ENCODE assay signal across 16 cellular contexts in genomic region chr1:245606157-245606725, GRCh38.
DNase-seq lines count a peak whose midpoint lies in the region; ATAC-seq and TF ChIP-seq lines count a peak whose summit lies in the region.
"Had no signal": no experiment of that assay in that cellular context is flagged by ENCODE, and none has a peak within 500 bp of the region (broad histone marks: within the 10 kb centered on the region; RNA-seq: fewer than 3 reads in every experiment).

No MANE protein-coding gene starts in this region.

- H3K27me3 Mint-ChIP-seq in GM23338 (ENCODE audit: insufficient read depth, low read depth, poor library complexity) = peaks cover 2% of the 10 kb centered on the region
- peaks cover 11% of the 10 kb centered on the region for H3K27me3 Mint-ChIP-seq in endodermal cell (ENCODE audit: insufficient read depth)
- H3K27me3 Mint-ChIP-seq in osteocyte (ENCODE audit: unreplicated experiment) = peaks cover 17% of the 10 kb centered on the region
- no peaks in the 10 kb centered on the region for H3K27me3 Mint-ChIP-seq in activated T-cell treated with anti-CD3 and anti-CD28 coated beads, Interleukin-2, amount 50 U/mL, for 24 hours

- no peak for TF ChIP-seq POLR2A in testis (IDR thresholded peaks at IDR 0.05)

- no peak overlapping the region for H3K4me3 Mint-ChIP-seq in GM23338
- H3K4me3 Mint-ChIP-seq in endodermal cell = no peak overlapping the region
- no peak overlapping the region for H3K4me3 Mint-ChIP-seq in osteocyte (ENCODE audit: unreplicated experiment)
- no peak overlapping the region for H3K4me3 Mint-ChIP-seq in activated T-cell treated with anti-CD3 and anti-CD28 coated beads, Interleukin-2, amount 50 U/mL, for 24 hours
- H3K4me3 Mint-ChIP-seq: CD4-positive, CD25-positive, alpha-beta regulatory T cell had no signal

- 87 to 94% methylated on average over 10 to 16 of the region's 16 CpGs for WGBS in endodermal cell (ENCODE audit: insufficient coverage in 1 of 2, insufficient read length in 1 of 2), 2 experiments
- WGBS in testis, 2 donors = 93 to 98% methylated on average over 12 to 16 of the region's 16 CpGs

- TF ChIP-seq CTCF in GM23338 (conservative IDR thresholded peaks at IDR 0.05; ENCODE audit: low read depth in 2 of 2) (no peak), MM.1S (IDR thresholded peaks at IDR 0.05; ENCODE audit: low read length) (no peak), endodermal cell (conservative IDR thresholded peaks at IDR 0.05) (no peak), osteocyte (IDR thresholded peaks at IDR 0.05) (no peak), testis (IDR thresholded peaks at IDR 0.05) (no peak)

- H3K27ac ChIP-seq in GM23338 (ENCODE audit: low read depth) (no peak overlapping the region), MM.1S (ENCODE audit: low read length) (no peak overlapping the region), endodermal cell (ENCODE audit: low read depth, low read length) (no peak overlapping the region), testis (no peak overlapping the region)

- H3F3A ChIP-seq in GM23338 (replicated peaks; ENCODE audit: low read depth) = no peaks in the 10 kb centered on the region
- no peaks in the 10 kb centered on the region for H3F3A ChIP-seq in MM.1S (ENCODE audit: insufficient read depth, low read length)

- no peaks in the 10 kb centered on the region for H3K4me1 ChIP-seq in GM23338 (ENCODE audit: insufficient read depth)
- no peaks in the 10 kb centered on the region for H3K4me1 ChIP-seq in MM.1S (ENCODE audit: low read length)
- H3K4me1 ChIP-seq in endodermal cell (ENCODE audit: control insufficient read depth, insufficient read depth, low read length) = peaks cover 12% of the 10 kb centered on the region
- H3K4me1 ChIP-seq in testis = no peaks in the 10 kb centered on the region

- H3K9me3 Mint-ChIP-seq in GM23338 (no peaks in the 10 kb centered on the region), endodermal cell (no peaks in the 10 kb centered on the region), osteocyte (ENCODE audit: unreplicated experiment) (no peaks in the 10 kb centered on the region)
- H3K9me3 Mint-ChIP-seq in activated T-cell treated with anti-CD3 and anti-CD28 coated beads, Interleukin-2, amount 50 U/mL, for 24 hours = no peaks in the 10 kb centered on the region
- H3K9me3 Mint-ChIP-seq: CD4-positive, CD25-positive, alpha-beta regulatory T cell had no signal

- H3K27me3 ChIP-seq in GM23338 (ENCODE audit: insufficient read depth) = no peaks in the 10 kb centered on the region
- no peaks in the 10 kb centered on the region for H3K27me3 ChIP-seq in MM.1S (replicated peaks; ENCODE audit: insufficient read depth, low read length)
- H3K27me3 ChIP-seq in endodermal cell (ENCODE audit: control insufficient read depth, insufficient read depth, low read length, poor library complexity, severe bottlenecking) = no peaks in the 10 kb centered on the region
- no peaks in the 10 kb centered on the region for H3K27me3 ChIP-seq in testis

- no peaks in the 10 kb centered on the region for H3K36me3 Mint-ChIP-seq in GM23338 (ENCODE audit: low read depth)
- peaks cover 21% of the 10 kb centered on the region for H3K36me3 Mint-ChIP-seq in endodermal cell (ENCODE audit: low read depth)
- H3K36me3 Mint-ChIP-seq in osteocyte (ENCODE audit: unreplicated experiment) = peaks cover 3% of the 10 kb centered on the region
- no peaks in the 10 kb centered on the region for H3K36me3 Mint-ChIP-seq in activated T-cell treated with anti-CD3 and anti-CD28 coated beads, Interleukin-2, amount 50 U/mL, for 24 hours (ENCODE audit: low read depth)
- H3K36me3 Mint-ChIP-seq: CD4-positive, CD25-positive, alpha-beta regulatory T cell had no signal

- H3K4me2 ChIP-seq in GM23338 (no peak overlapping the region), MM.1S (ENCODE audit: low read depth, low read length) (0 out of 2 replicates have a peak overlapping the region, but pooled peaks have one; percentile 19)

- DNase-seq in GM23338 (ENCODE audit: low spot score) = no peak
- DNase-seq in MM.1S = no peak
- DNase-seq in endodermal cell = peak; percentile 31
- DNase-seq in osteocyte (ENCODE audit: extremely low spot score, unreplicated experiment) = no peak
- DNase-seq in activated T-cell treated with anti-CD3 and anti-CD28 coated beads, Interleukin-2, amount 50 U/mL, for 24 hours = no peak
- DNase-seq in mesenteric fat pad (ENCODE audit: low spot score) = no peak
- DNase-seq in activated naive CD4-positive, alpha-beta T cell treated with anti-CD3 and anti-CD28 coated beads, Interleukin-2, amount 50 U/mL, for 16 hours = no peak
- no peak for DNase-seq in testis
- DNase-seq: AML-193; Calu3; CD4-positive, CD25-positive, alpha-beta regulatory T cell; NCI-H1417; NCI-H187 treated with DMSO at 0.1 percent for 48 hours; NK-92 treated with Interleukin-12 subunit alpha and Interleukin-12 subunit beta, amount 100 ng/mL, for 24 hours; SIG-M5 had no signal

- H3K4me3 ChIP-seq in GM23338 = no peak overlapping the region
- H3K4me3 ChIP-seq in MM.1S (ENCODE audit: low read length) = no peak overlapping the region
- no peak overlapping the region for H3K4me3 ChIP-seq in endodermal cell (ENCODE audit: low read length)
- H3K4me3 ChIP-seq in testis = no peak overlapping the region

- H3K9me3 ChIP-seq in MM.1S (replicated peaks; ENCODE audit: insufficient read depth, low read length) (0 out of 2 replicates have a peak, but pooled peaks cover 3% of the 10 kb centered on the region), endodermal cell (ENCODE audit: control insufficient read depth, low read length) (no peaks in the 10 kb centered on the region), testis (no peaks in the 10 kb centered on the region)

- H2AFZ ChIP-seq in GM23338 = no peak overlapping the region
- H2AFZ ChIP-seq in MM.1S (ENCODE audit: low read length) = no peak overlapping the region

- H3K36me3 ChIP-seq in GM23338 (ENCODE audit: insufficient read depth) = no peaks in the 10 kb centered on the region
- H3K36me3 ChIP-seq in MM.1S (replicated peaks; ENCODE audit: insufficient read depth, low read length) = no peaks in the 10 kb centered on the region
- peaks cover 10% of the 10 kb centered on the region for H3K36me3 ChIP-seq in endodermal cell (ENCODE audit: control insufficient read depth, insufficient read depth, low read length)
- H3K36me3 ChIP-seq in testis (ENCODE audit: low read depth, missing control alignments) = no peaks in the 10 kb centered on the region

- H3K27ac Mint-ChIP-seq in GM23338 = no peak overlapping the region
- H3K27ac Mint-ChIP-seq in endodermal cell = no peak overlapping the region
- H3K27ac Mint-ChIP-seq in osteocyte (ENCODE audit: unreplicated experiment) = peak overlapping the region; percentile 18
- no peak overlapping the region for H3K27ac Mint-ChIP-seq in activated T-cell treated with anti-CD3 and anti-CD28 coated beads, Interleukin-2, amount 50 U/mL, for 24 hours
- H3K27ac Mint-ChIP-seq: CD4-positive, CD25-positive, alpha-beta regulatory T cell had no signal

- no peak overlapping the region for H3K9ac ChIP-seq in MM.1S (ENCODE audit: low read length)
- no peak overlapping the region for H3K9ac ChIP-seq in endodermal cell (ENCODE audit: extremely low read depth, low read length, poor library complexity, severe bottlenecking)

- H3K79me2 ChIP-seq in GM23338 (replicated peaks; ENCODE audit: insufficient read depth) (no peaks in the 10 kb centered on the region), MM.1S (ENCODE audit: low read length) (no peaks in the 10 kb centered on the region)

- H3K4me1 Mint-ChIP-seq in GM23338 (no peaks in the 10 kb centered on the region), endodermal cell (peaks cover 20% of the 10 kb centered on the region), osteocyte (ENCODE audit: unreplicated experiment) (peaks cover 23% of the 10 kb centered on the region)
- H3K4me1 Mint-ChIP-seq in activated T-cell treated with anti-CD3 and anti-CD28 coated beads, Interleukin-2, amount 50 U/mL, for 24 hours (ENCODE audit: low read depth) = no peaks in the 10 kb centered on the region
- H3K4me1 Mint-ChIP-seq: CD4-positive, CD25-positive, alpha-beta regulatory T cell had no signal

- intact Hi-C loops in testis (cut with DNase I; ENCODE audit: low total_unique reads) = no loop called here

- H4K20me1 ChIP-seq in GM23338 (replicated peaks; ENCODE audit: insufficient read depth) (no peaks in the 10 kb centered on the region), MM.1S (ENCODE audit: insufficient read depth, low read length) (no peaks in the 10 kb centered on the region)

- no peaks in the 10 kb centered on the region; the same call in 1 of the 2 replicates for H3K9me2 ChIP-seq in GM23338 (ENCODE audit: insufficient read depth)
- no peaks in the 10 kb centered on the region for H3K9me2 ChIP-seq in MM.1S (replicated peaks; ENCODE audit: insufficient read depth, low read length)

- ATAC-seq in GM23338 = peak; percentile 34; the same call in 1 of the 3 replicates
- ATAC-seq: HCT116 had no signal

TF ChIP-seq in GM23338, 12 proteins besides CTCF, POLR2A, EP300 and RAD21:
- TF ChIP-seq JUNB (IDR thresholded peaks at IDR 0.05; ENCODE audit: unreplicated experiment) = no peak
- TF ChIP-seq EZH2 (IDR thresholded peaks at IDR 0.05; ENCODE audit: low read depth, unreplicated experiment) = no peak
- no peak for TF ChIP-seq ZNF114 (CRISPR knock-in tag; IDR thresholded peaks at IDR 0.05)
- TF ChIP-seq POLR2AphosphoS5 (IDR thresholded peaks at IDR 0.05; ENCODE audit: low read depth) = no peak
- no peak for TF ChIP-seq STAT1 (IDR thresholded peaks at IDR 0.05; ENCODE audit: unreplicated experiment)
- TF ChIP-seq ETS1 (IDR thresholded peaks at IDR 0.05) = no peak
- TF ChIP-seq EZH2phosphoT487 (IDR thresholded peaks at IDR 0.05; ENCODE audit: unreplicated experiment) = no peak
